8 cellular contexts compared by ENCODE assay signal in genomic region chr16:67028555-67029248, GRCh38. TPM values are rescaled to one million over a fixed set of nuclear protein-coding genes. Genes with fewer than 3 reads are reported as not detected.
DNase-seq lines count a peak whose midpoint lies in the region; ATAC-seq and TF ChIP-seq lines count a peak whose summit lies in the region.

CBFB (plus strand) TSS chr16:67029149; CDS start chr16:67029408, 259 bp downstream.

- RAD21 ChIA-PET in HCT116 (lab: Charles Lee; ENCODE audit: low non-redundant PET in 1 of 2, low total read pairs in 2 of 2, uncharacterized antibody in 2 of 2, unreplicated experiment in 2 of 2), result interaction anchor here in 1 of 2 experiments (0.8 kb wide), 1 partner anchor 129 kb away, joined by 4 read pairs; no protein-coding TSS in a partner anchor

- peak within 1 kb of the TSS; percentile 97 for H3K9ac ChIP-seq in HCT116 (ENCODE audit: low read length)
- H3K9ac ChIP-seq in SK-N-SH, result peak within 1 kb of the TSS; percentile 94

- H3K27me3 ChIP-seq in HCT116 (ENCODE audit: insufficient read depth, low read length), result no peaks in the 10 kb centered on the region
- no peaks in the 10 kb centered on the region for H3K27me3 ChIP-seq in SK-N-SH (ENCODE audit: insufficient read depth)
- no peaks in the 10 kb centered on the region for H3K27me3 ChIP-seq in suprapubic skin

- H3K4me3 ChIP-seq in HCT116 (replicated peaks in 1 of 2; ENCODE audit: low read depth in 1 of 2, low read length in 2 of 2), result peak within 1 kb of the TSS; percentile 78 to 94
- H3K4me3 ChIP-seq in SK-N-SH (ENCODE audit: low read depth in 2 of 2, low read length in 1 of 2), result peak within 1 kb of the TSS; percentile 78 to 81
- peak within 1 kb of the TSS; percentile 96 for H3K4me3 ChIP-seq in suprapubic skin

- H4K20me1 ChIP-seq in HCT116 (ENCODE audit: insufficient read depth) (no peaks in the 10 kb centered on the region), SK-N-SH (ENCODE audit: insufficient read depth) (peaks cover 38% of the 10 kb centered on the region)

- peak in 2 of 3 experiments; percentile 35 to 39; a peak in 3 of 6 replicates for TF ChIP-seq CTCF in HCT116 (IDR thresholded peaks at IDR 0.05 in 2 of 3, conservative IDR thresholded peaks at IDR 0.05 in 1 of 3; ENCODE audit: borderline replicate concordance in 1 of 3, insufficient read depth in 1 of 3, low read depth in 2 of 3, low read length in 2 of 3)
- TF ChIP-seq CTCF in SK-N-SH (IDR thresholded peaks at IDR 0.05), result peak; percentile 16; the same call in 1 of the 2 replicates
- no peak for TF ChIP-seq CTCF in suprapubic skin (IDR thresholded peaks at IDR 0.05)

- BruUV-seq in HCT116 (replicated peaks; lab: Mats Ljungman, UMichigan), result TSS peak; percentile 98

- peak within 1 kb of the TSS; percentile 97 for H3K27ac ChIP-seq in HCT116 (ENCODE audit: low read depth, low read length)
- peak within 1 kb of the TSS; percentile 87 to 91 for H3K27ac ChIP-seq in SK-N-SH (ENCODE audit: low read depth in 2 of 2, low read length in 1 of 2)
- H3K27ac ChIP-seq in suprapubic skin, result peak within 1 kb of the TSS; percentile 92

- H3F3A ChIP-seq in SK-N-SH (replicated peaks; ENCODE audit: insufficient read depth), result peaks cover 6% of the 10 kb centered on the region

- DNase-seq in GM04503 (ENCODE audit: low read depth) (peak; percentile 45), HCT116 (ENCODE audit: low read depth, low spot score) (peak; percentile 85), MV-4-11 (lab: John Stamatoyannopoulos, UW) (peak; percentile 89), SK-N-SH (peak; percentile 99), globus pallidus (ENCODE audit: low spot score) (peak; percentile 91), occipital lobe (lab: John Stamatoyannopoulos, UW) (peak; percentile 83), suprapubic skin (ENCODE audit: low spot score in 2 of 2) (peak; percentile 94 to 95)
- DNase-seq in activated naive CD4-positive, alpha-beta T cell treated with anti-CD3 and anti-CD28 coated beads, Interleukin-2, amount 50 U/mL, for 16 hours, result peak; percentile 92

- 6% methylated on average over 35 of the region's 73 CpGs for WGBS in SK-N-SH (ENCODE audit: low lambda C conversion rate)
- 5% methylated on average over 16 of the region's 73 CpGs for WGBS in suprapubic skin

- peaks cover 51% of the 10 kb centered on the region for H3K79me2 ChIP-seq in HCT116 (ENCODE audit: insufficient read depth, low read length)
- H3K79me2 ChIP-seq in SK-N-SH (ENCODE audit: insufficient read depth), result peaks cover 53% of the 10 kb centered on the region

- CTCF ChIA-PET in HCT116 (lab: Charles Lee) (interaction anchor here (3.2 kb wide), 1 partner anchor 11 kb away, joined by 19 read pairs; no protein-coding TSS in a partner anchor), SK-N-SH (lab: Yijun Ruan, JAX) (interaction anchor here (0.7 to 23.0 kb wide), 8 partner anchors 11 to 128 kb away, joined by 3 to 470 read pairs (median 11); partner anchors contain the start of genes B3GNT9, FBXL8 and TRADD)

- H3K9me2 ChIP-seq in HCT116 (ENCODE audit: insufficient read depth), result no peaks in the 10 kb centered on the region
- H3K9me2 ChIP-seq in SK-N-SH, result no peaks in the 10 kb centered on the region

- H3K4me1 ChIP-seq in HCT116 (ENCODE audit: control insufficient read depth in 1 of 2, insufficient read depth in 2 of 2, low read length in 2 of 2) (peaks cover 12 to 24% of the 10 kb centered on the region in 2 experiments; a peak in 3 of 4 replicates), SK-N-SH (ENCODE audit: control insufficient read depth in 1 of 2, insufficient read depth in 2 of 2, low read depth in 1 of 2, low read length in 1 of 2) (peaks cover 14 to 31% of the 10 kb centered on the region in 2 experiments; a peak in 3 of 4 replicates), suprapubic skin (peaks cover 32% of the 10 kb centered on the region)

- TF ChIP-seq EP300 in SK-N-SH (IDR thresholded peaks at IDR 0.05; ENCODE audit: borderline replicate concordance in 1 of 2, low read depth in 1 of 2, low read length in 1 of 2), result no peak
- TF ChIP-seq EP300 in suprapubic skin (IDR thresholded peaks at IDR 0.05), result no peak

- POLR2A ChIA-PET in HCT116 (lab: Charles Lee), result interaction anchor here (1.1 to 1.3 kb wide), 3 partner anchors 9 to 142 kb away, joined by 3 to 7 read pairs (median 4); no protein-coding TSS in a partner anchor
- POLR2A ChIA-PET in SK-N-SH (lab: Yijun Ruan, JAX), result interaction anchor here (0.6 to 1.4 kb wide), 3 partner anchors 11 to 122 kb away, joined by 3 to 5 read pairs (median 5); partner anchors contain the start of gene B3GNT9

- intact Hi-C loops in HCT116 (cut with micrococcal nuclease), result no loop called here

- TF ChIP-seq POLR2A in HCT116 (IDR thresholded peaks at IDR 0.05; ENCODE audit: borderline replicate concordance, extremely low read depth, insufficient read depth, insufficient read length) (peak; percentile 93), suprapubic skin (IDR thresholded peaks at IDR 0.05) (peak; percentile 11 to 75)

- H3K9me3 ChIP-seq in HCT116 (ENCODE audit: control insufficient read depth in 1 of 2, insufficient read depth in 1 of 2, low read depth in 1 of 2, low read length in 2 of 2), result no peaks in the 10 kb centered on the region
- H3K9me3 ChIP-seq in SK-N-SH, result no peaks in the 10 kb centered on the region
- H3K9me3 ChIP-seq in suprapubic skin, result no peaks in the 10 kb centered on the region

- H3K36me3 ChIP-seq in HCT116 (ENCODE audit: control insufficient read depth in 1 of 2, insufficient read depth in 2 of 2, low read length in 2 of 2) (peaks cover 4 to 13% of the 10 kb centered on the region in 2 experiments; a peak in 3 of 4 replicates), SK-N-SH (replicated peaks in 1 of 2; ENCODE audit: control insufficient read depth in 1 of 2, insufficient read depth in 2 of 2, low read length in 1 of 2) (peaks cover 5 to 24% of the 10 kb centered on the region in 2 experiments), suprapubic skin (peaks cover 3% of the 10 kb centered on the region)

- H2AFZ ChIP-seq in HCT116 (ENCODE audit: low read depth, low read length, poor library complexity, severe bottlenecking) (peak within 1 kb of the TSS; percentile 56), SK-N-SH (ENCODE audit: low read depth) (peak within 1 kb of the TSS; percentile 96)

- ATAC-seq in HCT116, result peak; percentile 92

- H3K4me2 ChIP-seq in HCT116 (ENCODE audit: low read length), result peak within 1 kb of the TSS; percentile 99
- H3K4me2 ChIP-seq in SK-N-SH, result peak within 1 kb of the TSS; percentile 98

- TF ChIP-seq RAD21 in HCT116 (IDR thresholded peaks at IDR 0.05; ENCODE audit: low read depth), result no peak
- TF ChIP-seq RAD21 in SK-N-SH (IDR thresholded peaks at IDR 0.05; ENCODE audit: low read length), result no peak

TF ChIP-seq in HCT116, 20 proteins besides CTCF, POLR2A, EP300 and RAD21:
- TF ChIP-seq, protein P1, sequence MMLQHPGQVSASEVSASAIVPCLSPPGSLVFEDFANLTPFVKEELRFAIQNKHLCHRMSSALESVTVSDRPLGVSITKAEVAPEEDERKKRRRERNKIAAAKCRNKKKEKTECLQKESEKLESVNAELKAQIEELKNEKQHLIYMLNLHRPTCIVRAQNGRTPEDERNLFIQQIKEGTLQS (IDR thresholded peaks at IDR 0.05), result no peak; the same call in 1 of the 2 replicates
- TF ChIP-seq SIN3A (IDR thresholded peaks at IDR 0.05; ENCODE audit: low read depth) (peak; percentile 82; the same call in 1 of the 2 replicates), ZFX (IDR thresholded peaks at IDR 0.05) (no peak), EGR1 (IDR thresholded peaks at IDR 0.05; ENCODE audit: low read depth) (0 out of 2 replicates have a peak, but pooled peaks have one; percentile 60), SP1 (IDR thresholded peaks at IDR 0.05; ENCODE audit: low read depth) (peak; percentile 40), POLR2AphosphoS5 (IDR thresholded peaks at IDR 0.05; ENCODE audit: low read depth, low read length) (peak; percentile 93)
- TF ChIP-seq, protein P2, sequence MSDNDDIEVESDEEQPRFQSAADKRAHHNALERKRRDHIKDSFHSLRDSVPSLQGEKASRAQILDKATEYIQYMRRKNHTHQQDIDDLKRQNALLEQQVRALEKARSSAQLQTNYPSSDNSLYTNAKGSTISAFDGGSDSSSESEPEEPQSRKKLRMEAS (IDR thresholded peaks at IDR 0.05), result peak; percentile 67; the same call in 1 of the 2 replicates
TF ChIP-seq in HCT116: peak in this region for 5.

TF ChIP-seq in SK-N-SH, 30 proteins besides CTCF, POLR2A, EP300 and RAD21 (continues in another document):
- TF ChIP-seq NRF1 (IDR thresholded peaks at IDR 0.05; ENCODE audit: low read depth, low read length) (peak; percentile 89), ZBTB33 (IDR thresholded peaks at IDR 0.05; ENCODE audit: borderline replicate concordance, low read depth) (no peak), ELF1 (IDR thresholded peaks at IDR 0.05) (peak; percentile 78), POLR2AphosphoS5 (IDR thresholded peaks at IDR 0.05; ENCODE audit: low read depth, low read length) (peak; percentile 95), TAF1 (IDR thresholded peaks at IDR 0.05; ENCODE audit: borderline replicate concordance, low read depth, low read length) (peak; percentile 75)

RNA-seq across cellular contexts. Expression of gene CBFB, which starts in this region (rescaled TPM):
- total RNA-seq in HCT116 (2021; ENCODE audit: unreplicated experiment), result 101 TPM
- 54.6 and 56.3 TPM in 2 replicates for polyA plus RNA-seq in HCT116 (2012)
- 38.8 and 40.1 TPM in 2 replicates for polyA plus RNA-seq in SK-N-SH (2012; rRNA removed)
- 53.2 and 79.2 TPM in 2 replicates for polyA plus RNA-seq in SK-N-SH (2012; cell fraction: cytosol; rRNA removed)
- polyA plus RNA-seq in SK-N-SH (2012; cell fraction: nucleus; rRNA removed), result 23.6 and 34.2 TPM in 2 replicates
- 65.4 TPM for total RNA-seq in occipital lobe
- total RNA-seq in suprapubic skin, result 10 to 100 TPM; 28.2 to 68.3 (median 46.6) TPM

Comparison
In these comparisons a context has a peak if more than half of its experiments do, and no peak if none do; other contexts are left out.
1. Peak in every context shown above with its lines: DNase-seq, ATAC-seq, H3K4me3 ChIP-seq and H3K27ac ChIP-seq.
2. DNase-seq: peak in every context shown above with its lines; median percentile 99 in SK-N-SH; 94 in suprapubic skin; 92 in activated naive CD4-positive, alpha-beta T cell treated with anti-CD3 and anti-CD28 coated beads, Interleukin-2, amount 50 U/mL, for 16 hours; 91 in globus pallidus; 89 in MV-4-11; 85 in HCT116; 83 in occipital lobe; 45 in GM04503.
3. CTCF ChIP-seq: peak in HCT116 (2 of 3) and SK-N-SH (single experiment); none in suprapubic skin (0 of 2).